23 cellular contexts compared by ENCODE assay signal in the genomic region with DNA sequence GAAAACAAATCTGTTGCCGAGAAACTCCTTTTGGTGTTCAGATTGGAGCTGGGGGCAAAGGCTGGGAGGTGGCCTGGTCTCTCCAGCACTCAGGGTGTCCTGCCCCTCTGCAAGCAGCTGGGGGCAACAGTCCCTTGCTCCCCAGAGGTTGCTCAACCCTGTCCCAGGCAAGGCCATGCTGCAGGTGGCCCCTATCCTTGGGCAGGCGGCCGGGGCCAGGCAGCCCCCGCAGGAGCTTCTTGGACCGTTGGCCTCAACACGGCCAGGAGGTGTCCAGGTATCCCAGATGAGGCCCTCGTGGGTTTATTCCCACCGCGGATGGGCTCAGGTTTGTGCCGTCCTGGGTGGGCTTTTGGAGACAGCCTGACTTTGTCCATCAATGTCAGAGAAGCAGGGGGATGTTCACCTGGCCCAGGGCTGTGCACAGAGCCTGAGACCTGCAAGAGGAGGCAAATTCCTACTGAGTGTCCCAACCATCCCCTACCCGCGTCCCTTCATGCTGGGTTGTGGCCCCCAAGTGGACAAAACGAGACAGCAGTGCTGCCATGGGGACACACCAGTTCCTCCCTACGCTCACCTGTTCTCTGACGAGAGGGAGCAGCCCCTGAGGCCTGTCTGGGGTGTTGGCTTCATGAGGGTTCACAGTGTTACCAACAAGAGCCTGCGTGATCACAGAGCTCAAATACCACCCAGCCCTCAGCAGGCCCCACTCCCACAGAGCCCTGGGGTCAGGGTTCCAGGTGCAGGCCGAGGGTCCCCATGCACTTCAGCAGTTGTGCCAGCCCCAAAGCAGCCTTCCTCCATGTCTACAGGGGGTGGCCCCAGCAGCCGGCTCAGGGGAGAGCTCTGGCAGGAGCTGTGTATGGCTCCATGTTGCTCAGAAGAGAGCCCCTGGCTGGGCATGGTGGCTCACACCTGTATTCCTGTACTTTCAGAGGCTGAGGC. TPM values are rescaled to one million over a fixed set of nuclear protein-coding genes. Genes with fewer than 3 reads are reported as not detected.
"Had no signal": no experiment of that assay in that cellular context is flagged by ENCODE, and none has a peak within 500 bp of the region (broad histone marks: within the 10 kb centered on the region; RNA-seq: fewer than 3 reads in every experiment).

No MANE protein-coding gene starts in this region.

- H3K27ac ChIP-seq: foreskin keratinocyte, hepatocyte, left ventricle myocardium inferior, parathyroid adenoma, sigmoid colon, transverse colon, VCaP had no signal

- H3K27me3 Mint-ChIP-seq: activated CD4-positive, alpha-beta T cell treated with anti-CD3 and anti-CD28 coated beads, Interleukin-2, amount 10 ng/mL, durations not matched to agents 7 days and 5 days; activated naive CD8-positive, alpha-beta T cell treated with anti-CD3 and anti-CD28 coated beads, Interleukin-2, amount 50 U/mL, for 24 hours had no signal

- H3K4me3 ChIP-seq: hepatocyte, left ventricle myocardium inferior, sigmoid colon, smooth muscle cell, transverse colon had no signal

- H3K27ac Mint-ChIP-seq: activated CD4-positive, alpha-beta T cell treated with anti-CD3 and anti-CD28 coated beads, Interleukin-2, amount 10 ng/mL, durations not matched to agents 7 days and 5 days; activated CD8-positive, alpha-beta T cell treated with anti-CD3 and anti-CD28 coated beads, Interleukin-2, amount 10 ng/mL, durations not matched to agents 7 days and 5 days; activated naive CD8-positive, alpha-beta T cell treated with anti-CD3 and anti-CD28 coated beads, Interleukin-2, amount 50 U/mL, for 24 hours; activated T-helper 1 cell treated with anti-CD3 and anti-CD28 coated beads, Interleukin-12 subunit alpha, Interleukin-12 subunit beta, Interleukin-2, Interleukin-4 antibody, amounts not matched to agents 30 ng/mL and 10 ng/mL and 1 ng/mL, durations not matched to agents 14 hours and 24 hours and 36 hours; nephron; stimulated activated naive B cell treated with anti-CD40 and anti-IgM and Interleukin-4, amounts not matched to agents 10 μg/mL and 1 μg/mL and 100 μg/mL, for 72 hours had no signal

- H3K36me3 Mint-ChIP-seq: brain had no signal

- DNase-seq: activated CD4-positive, CD25-positive, alpha-beta regulatory T cell treated with anti-CD3 and anti-CD28 coated beads, Interleukin-2, amount 50 U/mL, for 72 hours; activated gamma-delta T cell; effector CD8-positive, alpha-beta T cell; foreskin keratinocyte; left ventricle myocardium inferior; mammary epithelial cell; sigmoid colon; stimulated activated naive B cell treated with anti-CD40 and anti-IgM and Interleukin-4, amounts not matched to agents 10 μg/mL and 1 μg/mL and 100 μg/mL, for 72 hours had no signal

- H3K36me3 ChIP-seq: left ventricle myocardium inferior, sigmoid colon, transverse colon had no signal

- H3K4me1 Mint-ChIP-seq: activated CD4-positive, alpha-beta T cell treated with anti-CD3 and anti-CD28 coated beads, Interleukin-2, amount 10 ng/mL, durations not matched to agents 7 days and 5 days; activated naive CD8-positive, alpha-beta T cell treated with anti-CD3 and anti-CD28 coated beads, Interleukin-2, amount 50 U/mL, for 24 hours; brain; nephron had no signal

- H3K4me1 ChIP-seq: foreskin keratinocyte, left ventricle myocardium inferior, parathyroid adenoma, sigmoid colon had no signal

- H3K9me3 ChIP-seq: sigmoid colon had no signal

- H3K27me3 ChIP-seq: foreskin keratinocyte, hepatocyte had no signal

- H3K4me2 ChIP-seq: hepatocyte, smooth muscle cell had no signal

- H3K4me3 Mint-ChIP-seq: activated CD4-positive, alpha-beta T cell treated with anti-CD3 and anti-CD28 coated beads, Interleukin-2, amount 10 ng/mL, durations not matched to agents 7 days and 5 days; activated CD8-positive, alpha-beta T cell treated with anti-CD3 and anti-CD28 coated beads, Interleukin-2, amount 10 ng/mL, durations not matched to agents 7 days and 5 days; activated naive CD8-positive, alpha-beta T cell treated with anti-CD3 and anti-CD28 coated beads, Interleukin-2, amount 50 U/mL, for 24 hours; activated T-helper 1 cell treated with anti-CD3 and anti-CD28 coated beads, Interleukin-12 subunit alpha, Interleukin-12 subunit beta, Interleukin-2, Interleukin-4 antibody, amounts not matched to agents 30 ng/mL and 10 ng/mL and 1 ng/mL, durations not matched to agents 14 hours and 24 hours and 36 hours; nephron; stimulated activated naive B cell treated with anti-CD40 and anti-IgM and Interleukin-4, amounts not matched to agents 10 μg/mL and 1 μg/mL and 100 μg/mL, for 72 hours had no signal

- H3K9ac ChIP-seq: parathyroid adenoma had no signal

RNA-seq across cellular contexts. Expression of gene CCDC187, which starts 9.5 kb away (rescaled TPM):
- total RNA-seq: activated CD4-positive, alpha-beta T cell treated with anti-CD3 and anti-CD28 coated beads, Interleukin-2, amount 10 ng/mL, durations not matched to agents 7 days and 5 days; activated CD8-positive, alpha-beta T cell treated with anti-CD3 and anti-CD28 coated beads, Interleukin-2, amount 10 ng/mL, durations not matched to agents 7 days and 5 days; activated T-helper 1 cell treated with anti-CD3 and anti-CD28 coated beads, Interleukin-12 subunit alpha, Interleukin-12 subunit beta, Interleukin-2, Interleukin-4 antibody, amounts not matched to agents 30 ng/mL and 10 ng/mL and 1 ng/mL, durations not matched to agents 14 hours and 24 hours and 36 hours; dermis blood vessel endothelial cell; foreskin keratinocyte; left ventricle myocardium inferior; myocyte; sigmoid colon; smooth muscle cell; T-helper 2 cell treated with Interferon-gamma antibody and Interleukin-4, amounts not matched to agents 100 ng/mL and 5 ng/mL, for 36 hours had no signal
- polyA plus RNA-seq: esophagus, mammary epithelial cell had no signal
